ENCODE assay signal across 21 cellular contexts in the genomic region with DNA sequence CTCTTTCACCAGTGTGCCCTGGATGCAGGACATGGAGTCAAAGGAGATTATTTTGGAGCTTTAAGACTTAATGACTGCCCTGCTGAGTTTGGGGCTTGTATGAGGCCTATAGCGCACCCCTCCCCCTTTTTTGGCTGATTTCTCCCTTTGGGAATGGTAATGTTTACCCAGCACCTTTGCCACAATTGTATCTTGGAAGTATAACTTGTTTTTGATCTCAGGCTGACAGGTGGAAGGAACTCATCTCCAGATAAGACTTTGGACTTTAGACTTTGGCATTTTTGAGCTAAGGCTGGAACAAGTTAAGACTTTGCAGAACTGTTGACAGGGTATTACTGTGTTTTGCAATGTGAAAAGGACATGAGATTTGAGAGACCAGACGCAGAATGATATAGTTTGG.
A peak's percentile ranks its signal among the peaks of the same experiment; 100 is the strongest.
DNase-seq lines count a peak whose midpoint lies in the region; ATAC-seq, FAIRE-seq and TF ChIP-seq lines count a peak whose summit lies in the region.
"Had no signal": no experiment of that assay in that cellular context is flagged by ENCODE, and none has a peak within 500 bp of the region (broad histone marks: within the 10 kb centered on the region; RNA-seq: fewer than 3 reads in every experiment).

No MANE protein-coding gene starts in this region.

- H3K27ac Mint-ChIP-seq in endothelial cell (ENCODE audit: unreplicated experiment) = no peak overlapping the region
- H3K27ac Mint-ChIP-seq: HFFc6 had no signal

- peaks cover 10% of the 10 kb centered on the region for H3K4me1 ChIP-seq in HepG2 (ENCODE audit: insufficient read depth, low read length)
- H3K4me1 ChIP-seq in small intestine (ENCODE audit: control insufficient read depth in 2 of 2, insufficient read depth in 1 of 2, low read depth in 1 of 2, low read length in 1 of 2) = peaks cover 0 to 3% of the 10 kb centered on the region in 2 donors
- no peaks in the 10 kb centered on the region for H3K4me1 ChIP-seq in thyroid gland
- H3K4me1 ChIP-seq: BE2C had no signal

- CTCF ChIA-PET in HepG2 (lab: Yijun Ruan, JAX; ENCODE audit: low intra/inter-chr PET ratio, low total read pairs) = no interaction called here

- no peaks in the 10 kb centered on the region for H3K79me2 ChIP-seq in HepG2 (ENCODE audit: insufficient read depth, low read length)

- TF ChIP-seq CTCF in endothelial cell (IDR thresholded peaks at IDR 0.05; ENCODE audit: unreplicated experiment) (no peak), HepG2 (CRISPR knock-in tag; IDR thresholded peaks at IDR 0.05) (no peak), thyroid gland (IDR thresholded peaks at IDR 0.05) (no peak)

- no peaks in the 10 kb centered on the region; a peak in 1 of 5 replicates for H3K27me3 ChIP-seq in HepG2 (ENCODE audit: control insufficient read depth in 1 of 2, insufficient read depth in 2 of 2, low read length in 2 of 2)
- H3K27me3 ChIP-seq in small intestine (ENCODE audit: control insufficient read depth in 2 of 2, insufficient read depth in 2 of 2, low read length in 2 of 2) = no peaks in the 10 kb centered on the region
- no peaks in the 10 kb centered on the region for H3K27me3 ChIP-seq in thyroid gland
- H3K27me3 ChIP-seq: BE2C had no signal

- H3K4me3 ChIP-seq in HepG2 (replicated peaks in 1 of 3; ENCODE audit: insufficient read depth in 1 of 3, low read depth in 2 of 3, low read length in 3 of 3) (no peak overlapping the region), small intestine (ENCODE audit: low read depth in 1 of 2, low read length in 2 of 2) (no peak overlapping the region), thyroid gland (replicated peaks in 1 of 3) (no peak overlapping the region)

- intact Hi-C loops in HepG2 (cut with micrococcal nuclease; ENCODE audit: unreplicated experiment) = no loop called here
- intact Hi-C loops in thyroid gland (cut with DNase I) = no loop called here

- no TSS peak for BruUV-seq in HepG2 (replicated peaks; lab: Mats Ljungman, UMichigan)

- in situ Hi-C loops in HepG2 (cut with HindIII; ENCODE audit: extremely low pct_ligation_motif_present, low pct_unique_long_range_greater_than_20kb) = no loop called here

- no peak overlapping the region for H3K4me2 ChIP-seq in HepG2 (ENCODE audit: low read depth, low read length)

- no peaks in the 10 kb centered on the region for H4K20me1 ChIP-seq in HepG2 (ENCODE audit: insufficient read depth, low read length)

- TF ChIP-seq POLR2A in HepG2 (IDR thresholded peaks at IDR 0.05; ENCODE audit: insufficient read depth in 1 of 2, low read depth in 2 of 2, low read length in 2 of 2) (no peak), thyroid gland (IDR thresholded peaks at IDR 0.05) (no peak)

- peaks cover 3% of the 10 kb centered on the region for H3K27me3 Mint-ChIP-seq in endothelial cell (ENCODE audit: unreplicated experiment)
- H3K27me3 Mint-ChIP-seq: CD4-positive, alpha-beta memory T cell had no signal

- no peak for TF ChIP-seq RAD21 in HepG2 (CRISPR knock-in tag; IDR thresholded peaks at IDR 0.05)

- H3K36me3 ChIP-seq in HepG2 (replicated peaks in 1 of 2; ENCODE audit: control insufficient read depth in 1 of 2, insufficient read depth in 2 of 2, low read length in 2 of 2) = no peaks in the 10 kb centered on the region; a peak in 1 of 5 replicates
- peaks cover 0 to 5% of the 10 kb centered on the region in 2 donors for H3K36me3 ChIP-seq in small intestine (ENCODE audit: control insufficient read depth in 2 of 2, insufficient read depth in 2 of 2, low read length in 2 of 2)
- H3K36me3 ChIP-seq in thyroid gland = no peaks in the 10 kb centered on the region
- H3K36me3 ChIP-seq: BE2C had no signal

- H3K9me3 ChIP-seq in HepG2 (ENCODE audit: low read length) (peaks cover 14% of the 10 kb centered on the region; the same call in 1 of the 2 replicates), small intestine (ENCODE audit: control insufficient read depth, low read depth) (no peaks in the 10 kb centered on the region), thyroid gland (no peaks in the 10 kb centered on the region)
- H3K9me3 ChIP-seq: BE2C had no signal

- H3K9me3 Mint-ChIP-seq in endothelial cell (ENCODE audit: unreplicated experiment) = peaks cover 6% of the 10 kb centered on the region

- H3K27ac ChIP-seq in HepG2 (ENCODE audit: extremely low read length, insufficient read depth, low read length) (no peak overlapping the region), small intestine (ENCODE audit: low read depth in 1 of 2, low read length in 1 of 2) (no peak overlapping the region), thyroid gland (no peak overlapping the region)
- H3K27ac ChIP-seq: C4-2B had no signal

- no peak for ATAC-seq in HepG2
- ATAC-seq in GM19328 (IDR thresholded peaks at IDR 0.05; ENCODE audit: unreplicated experiment) = no peak

- peaks cover 56% of the 10 kb centered on the region for H3K36me3 Mint-ChIP-seq in endothelial cell (ENCODE audit: low read depth, unreplicated experiment)

- POLR2A ChIA-PET in HepG2 (lab: Yijun Ruan, JAX) = interaction anchor here (1.4 kb wide), 1 partner anchor 138 kb away, joined by 3 read pairs; no protein-coding TSS in a partner anchor

- no peaks in the 10 kb centered on the region for H3K4me1 Mint-ChIP-seq in endothelial cell (ENCODE audit: unreplicated experiment)
- H3K4me1 Mint-ChIP-seq: CD4-positive, alpha-beta memory T cell had no signal

- TF ChIP-seq EP300 in HepG2 (IDR thresholded peaks at IDR 0.05; ENCODE audit: low read depth in 2 of 2, low read length in 2 of 2) (no peak), HepG2 (CRISPR knock-in tag; IDR thresholded peaks at IDR 0.05; ENCODE audit: borderline replicate concordance) (no peak)

- H3K9ac ChIP-seq in HepG2 (ENCODE audit: insufficient read depth, low read depth, low read length) = no peak overlapping the region

- 100% methylated on average over 2 of the region's 2 CpGs for WGBS in HepG2 (ENCODE audit: low lambda C conversion rate)
- 26 to 75% (median 43%) methylated on average over 2 of the region's 2 CpGs for WGBS in small intestine, 3 donors
- WGBS in thyroid gland, 2 donors = 87 to 98% methylated on average over 2 of the region's 2 CpGs

- H2AFZ ChIP-seq in HepG2 (ENCODE audit: low read length) = no peak overlapping the region

- H3K4me3 Mint-ChIP-seq in endothelial cell (ENCODE audit: unreplicated experiment) = peak overlapping the region; percentile 44
- H3K4me3 Mint-ChIP-seq: CD4-positive, alpha-beta memory T cell; HFFc6 had no signal

- DNase-seq in HT-29 (ENCODE audit: low spot score) (peak; percentile 19), endothelial cell (ENCODE audit: low spot score) (no peak), HepG2 (ENCODE audit: low spot score) (no peak), small intestine (peak; percentile 67), AML-193 (lab: John Stamatoyannopoulos, UW) (no peak), thyroid gland (no peak)
- no peak for DNase-seq in activated CD4-positive, CD25-positive, alpha-beta regulatory T cell treated with anti-CD3 and anti-CD28 coated beads, Interleukin-2, amount 50 U/mL, for 72 hours
- DNase-seq: BE2C; CD4-positive, alpha-beta memory T cell; DND-41; GDM1; HCEC 1CT; HFFc6 had no signal

- FAIRE-seq in HepG2 (lab: Jason Lieb, UNC) (peak; percentile 15), small intestine (lab: Jason Lieb, UNC) (no peak)
- FAIRE-seq: A204.1, D721Med, GM12892, GM19239, H1, HTR-8/SVneo had no signal

TF ChIP-seq in HepG2, 621 proteins besides CTCF, POLR2A, EP300 and RAD21 (continues in another document):
- TF ChIP-seq, protein P1, sequence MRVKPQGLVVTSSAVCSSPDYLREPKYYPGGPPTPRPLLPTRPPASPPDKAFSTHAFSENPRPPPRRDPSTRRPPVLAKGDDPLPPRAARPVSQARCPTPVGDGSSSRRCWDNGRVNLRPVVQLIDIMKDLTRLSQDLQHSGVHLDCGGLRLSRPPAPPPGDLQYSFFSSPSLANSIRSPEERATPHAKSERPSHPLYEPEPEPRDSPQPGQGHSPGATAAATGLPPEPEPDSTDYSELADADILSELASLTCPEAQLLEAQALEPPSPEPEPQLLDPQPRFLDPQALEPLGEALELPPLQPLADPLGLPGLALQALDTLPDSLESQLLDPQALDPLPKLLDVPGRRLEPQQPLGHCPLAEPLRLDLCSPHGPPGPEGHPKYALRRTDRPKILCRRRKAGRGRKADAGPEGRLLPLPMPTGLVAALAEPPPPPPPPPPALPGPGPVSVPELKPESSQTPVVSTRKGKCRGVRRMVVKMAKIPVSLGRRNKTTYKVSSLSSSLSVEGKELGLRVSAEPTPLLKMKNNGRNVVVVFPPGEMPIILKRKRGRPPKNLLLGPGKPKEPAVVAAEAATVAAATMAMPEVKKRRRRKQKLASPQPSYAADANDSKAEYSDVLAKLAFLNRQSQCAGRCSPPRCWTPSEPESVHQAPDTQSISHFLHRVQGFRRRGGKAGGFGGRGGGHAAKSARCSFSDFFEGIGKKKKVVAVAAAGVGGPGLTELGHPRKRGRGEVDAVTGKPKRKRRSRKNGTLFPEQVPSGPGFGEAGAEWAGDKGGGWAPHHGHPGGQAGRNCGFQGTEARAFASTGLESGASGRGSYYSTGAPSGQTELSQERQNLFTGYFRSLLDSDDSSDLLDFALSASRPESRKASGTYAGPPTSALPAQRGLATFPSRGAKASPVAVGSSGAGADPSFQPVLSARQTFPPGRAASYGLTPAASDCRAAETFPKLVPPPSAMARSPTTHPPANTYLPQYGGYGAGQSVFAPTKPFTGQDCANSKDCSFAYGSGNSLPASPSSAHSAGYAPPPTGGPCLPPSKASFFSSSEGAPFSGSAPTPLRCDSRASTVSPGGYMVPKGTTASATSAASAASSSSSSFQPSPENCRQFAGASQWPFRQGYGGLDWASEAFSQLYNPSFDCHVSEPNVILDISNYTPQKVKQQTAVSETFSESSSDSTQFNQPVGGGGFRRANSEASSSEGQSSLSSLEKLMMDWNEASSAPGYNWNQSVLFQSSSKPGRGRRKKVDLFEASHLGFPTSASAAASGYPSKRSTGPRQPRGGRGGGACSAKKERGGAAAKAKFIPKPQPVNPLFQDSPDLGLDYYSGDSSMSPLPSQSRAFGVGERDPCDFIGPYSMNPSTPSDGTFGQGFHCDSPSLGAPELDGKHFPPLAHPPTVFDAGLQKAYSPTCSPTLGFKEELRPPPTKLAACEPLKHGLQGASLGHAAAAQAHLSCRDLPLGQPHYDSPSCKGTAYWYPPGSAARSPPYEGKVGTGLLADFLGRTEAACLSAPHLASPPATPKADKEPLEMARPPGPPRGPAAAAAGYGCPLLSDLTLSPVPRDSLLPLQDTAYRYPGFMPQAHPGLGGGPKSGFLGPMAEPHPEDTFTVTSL (CRISPR knock-in tag; IDR thresholded peaks at IDR 0.05; ENCODE audit: borderline replicate concordance) = no peak
- no peak for TF ChIP-seq SIN3B (IDR thresholded peaks at IDR 0.05; ENCODE audit: low read length)
- TF ChIP-seq ZZZ3 (CRISPR knock-in tag; IDR thresholded peaks at IDR 0.05; ENCODE audit: borderline replicate concordance) = no peak
- TF ChIP-seq ZNF879 (CRISPR knock-in tag; IDR thresholded peaks at IDR 0.05) = no peak
- no peak for TF ChIP-seq MAZ (IDR thresholded peaks at IDR 0.05; ENCODE audit: borderline replicate concordance, low read depth, low read length)
- TF ChIP-seq MAZ (CRISPR knock-in tag; IDR thresholded peaks at IDR 0.05; ENCODE audit: low read depth) = no peak
- TF ChIP-seq ETV6 (CRISPR knock-in tag; conservative IDR thresholded peaks at IDR 0.05) = no peak
- no peak for TF ChIP-seq ZBTB21 (CRISPR knock-in tag; IDR thresholded peaks at IDR 0.05)
- TF ChIP-seq KDM1A (CRISPR knock-in tag; IDR thresholded peaks at IDR 0.05) = no peak

Comparison
In these comparisons a context has a peak if more than half of its experiments do, and no peak if none do; other contexts are left out.
1. DNase-seq: peak in HT-29 (single experiment) and small intestine (single experiment); none in endothelial cell (single experiment), HepG2 (single experiment), AML-193 (0 of 2), activated CD4-positive, CD25-positive, alpha-beta regulatory T cell treated with anti-CD3 and anti-CD28 coated beads, Interleukin-2, amount 50 U/mL, for 72 hours (single experiment) and thyroid gland (0 of 2).